In genomic region chr14:18913860-18914259, GRCh38 we compare ENCODE assay signal across 15 cellular contexts. TPM values are rescaled to one million over a fixed set of nuclear protein-coding genes. Genes with fewer than 3 reads are reported as not detected.
"Had no signal": no experiment of that assay in that cellular context is flagged by ENCODE, and none has a peak within 500 bp of the region (broad histone marks: within the 10 kb centered on the region; RNA-seq: fewer than 3 reads in every experiment).

No MANE protein-coding gene starts in this region.

RNA-seq across cellular contexts. Expression of gene POTEM, which starts 53.4 kb away (rescaled TPM):
- total RNA-seq: activated CD4-positive, alpha-beta memory T cell treated with anti-CD3 and anti-CD28 coated beads for 36 hours; activated CD4-positive, alpha-beta T cell treated with anti-CD3 and anti-CD28 coated beads, Interleukin-2, amount 10 ng/mL, durations not matched to agents 24 days and 14 days; activated CD8-positive, alpha-beta memory T cell treated with anti-CD3 and anti-CD28 coated beads for 36 hours; activated CD8-positive, alpha-beta T cell treated with anti-CD3 and anti-CD28 coated beads for 36 hours; activated naive CD4-positive, alpha-beta T cell treated with anti-CD3 and anti-CD28 coated beads for 36 hours; activated naive CD4-positive, alpha-beta T cell treated with anti-CD3 and anti-CD28 coated beads, Interleukin-2, amount 50 U/mL, for 72 hours; activated naive CD8-positive, alpha-beta T cell treated with anti-CD3 and anti-CD28 coated beads for 36 hours; activated T-cell treated with anti-CD3 and anti-CD28 coated beads, Interleukin-2, amount 50 U/mL, for 4 hours; activated T-cell treated with anti-CD3 and anti-CD28 coated beads, Interleukin-2, amount 50 U/mL, for 72 hours; activated T-helper 1 cell treated with anti-CD3 and anti-CD28 coated beads, Interleukin-12 subunit alpha, Interleukin-12 subunit beta, Interleukin-2, Interleukin-4 antibody, amounts not matched to agents 30 ng/mL and 10 ng/mL and 1 ng/mL, durations not matched to agents 14 hours and 24 hours and 36 hours; activated T-helper 17 cell treated with anti-CD3 and anti-CD28 coated beads, Interleukin-2, amount 50 U/mL, for 72 hours; ascending aorta; bronchial epithelial cell; cardiac muscle cell had no signal
- polyA plus RNA-seq: adipose tissue, cardiac muscle cell had no signal
